Comparison of ENCODE assay signal across 10 cellular contexts in the genomic region with DNA sequence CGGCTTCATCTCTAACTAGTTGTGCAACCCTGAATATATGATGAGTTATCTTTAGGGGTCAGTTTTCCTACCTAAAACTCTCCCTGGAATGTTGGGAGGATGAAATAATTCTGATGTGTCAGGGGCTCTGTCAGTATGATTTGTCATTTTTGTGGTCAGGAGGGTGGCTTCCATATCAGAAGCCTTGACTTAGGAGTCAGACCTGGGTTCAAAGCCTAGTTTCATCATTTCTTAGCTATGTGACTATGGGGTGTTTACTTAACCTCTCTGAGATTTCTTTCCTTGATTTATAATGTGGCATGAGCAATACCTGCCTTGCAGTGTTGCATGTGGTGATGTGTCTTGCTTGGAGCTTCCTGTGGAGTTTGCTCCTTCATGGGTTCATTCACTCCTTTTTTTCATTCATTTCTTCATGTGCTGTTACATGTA.
DNase-seq lines count a peak whose midpoint lies in the region; ATAC-seq, FAIRE-seq and TF ChIP-seq lines count a peak whose summit lies in the region.
"Had no signal": no experiment of that assay in that cellular context is flagged by ENCODE, and none has a peak within 500 bp of the region (broad histone marks: within the 10 kb centered on the region; RNA-seq: fewer than 3 reads in every experiment).

No MANE protein-coding gene starts in this region.

- no peak overlapping the region for H3K4me3 ChIP-seq in fibroblast of the aortic adventitia (ENCODE audit: low read depth, low read length)

- H3K9me3 Mint-ChIP-seq in T-helper 1 cell treated with Interleukin-12 subunit alpha and Interleukin-12 subunit beta and Interleukin-4 antibody, amounts not matched to agents 30 μg/mL and 1 μg/mL, for 36 hours, result no peaks in the 10 kb centered on the region
- no peaks in the 10 kb centered on the region for H3K9me3 Mint-ChIP-seq in stimulated activated naive CD8-positive, alpha-beta T cell treated with anti-CD3 and anti-CD28 coated beads, Interleukin-15, amount 100 ng/mL, for 72 hours

- TF ChIP-seq POLR2A in GM12892 (IDR thresholded peaks at IDR 0.05; ENCODE audit: low read depth, low read length), result no peak

- no peaks in the 10 kb centered on the region for H3K27me3 Mint-ChIP-seq in T-helper 1 cell treated with Interleukin-12 subunit alpha and Interleukin-12 subunit beta and Interleukin-4 antibody, amounts not matched to agents 30 μg/mL and 1 μg/mL, for 36 hours (ENCODE audit: low read depth)
- H3K27me3 Mint-ChIP-seq in stimulated activated naive CD8-positive, alpha-beta T cell treated with anti-CD3 and anti-CD28 coated beads, Interleukin-15, amount 100 ng/mL, for 72 hours, result no peaks in the 10 kb centered on the region

- peaks cover 31% of the 10 kb centered on the region for H3K36me3 Mint-ChIP-seq in T-helper 1 cell treated with Interleukin-12 subunit alpha and Interleukin-12 subunit beta and Interleukin-4 antibody, amounts not matched to agents 30 μg/mL and 1 μg/mL, for 36 hours (ENCODE audit: low read depth)

- H3K27ac Mint-ChIP-seq in T-helper 1 cell treated with Interleukin-12 subunit alpha and Interleukin-12 subunit beta and Interleukin-4 antibody, amounts not matched to agents 30 μg/mL and 1 μg/mL, for 36 hours, result peak overlapping the region; percentile 85
- no peak overlapping the region for H3K27ac Mint-ChIP-seq in stimulated activated naive CD8-positive, alpha-beta T cell treated with anti-CD3 and anti-CD28 coated beads, Interleukin-15, amount 100 ng/mL, for 72 hours

- H3K4me1 Mint-ChIP-seq in T-helper 1 cell treated with Interleukin-12 subunit alpha and Interleukin-12 subunit beta and Interleukin-4 antibody, amounts not matched to agents 30 μg/mL and 1 μg/mL, for 36 hours (ENCODE audit: low read depth), result peaks cover 59% of the 10 kb centered on the region
- peaks cover 26% of the 10 kb centered on the region for H3K4me1 Mint-ChIP-seq in stimulated activated naive CD8-positive, alpha-beta T cell treated with anti-CD3 and anti-CD28 coated beads, Interleukin-15, amount 100 ng/mL, for 72 hours

- TF ChIP-seq CTCF in fibroblast of the aortic adventitia (IDR thresholded peaks at IDR 0.05; ENCODE audit: insufficient read depth, low read length), result no peak

- peak; percentile 5 for ATAC-seq in SK-N-SH treated with all-trans-retinoic acid at 6 μM for 48 hours
- ATAC-seq in stimulated activated naive CD8-positive, alpha-beta T cell treated with anti-CD3 and anti-CD28 coated beads, Interleukin-15, amount 100 ng/mL, for 72 hours, result peak; percentile 24

- FAIRE-seq in GM12892 (lab: Jason Lieb, UNC), result no peak
- FAIRE-seq: A204.1 had no signal

- DNase-seq in T-helper 1 cell (no peak), fibroblast of the aortic adventitia (ENCODE audit: low read depth) (peak; percentile 59), GM12892 (ENCODE audit: insufficient read length) (no peak), H4 (ENCODE audit: low spot score) (no peak), NCI-H774 (lab: John Stamatoyannopoulos, UW) (no peak)
- DNase-seq in stimulated activated naive CD8-positive, alpha-beta T cell treated with anti-CD3 and anti-CD28 coated beads, Interleukin-15, amount 100 ng/mL, for 72 hours, result no peak
- DNase-seq: NCI-H146 had no signal

- peak overlapping the region; percentile 53 for H3K4me3 Mint-ChIP-seq in T-helper 1 cell treated with Interleukin-12 subunit alpha and Interleukin-12 subunit beta and Interleukin-4 antibody, amounts not matched to agents 30 μg/mL and 1 μg/mL, for 36 hours
- no peak overlapping the region for H3K4me3 Mint-ChIP-seq in stimulated activated naive CD8-positive, alpha-beta T cell treated with anti-CD3 and anti-CD28 coated beads, Interleukin-15, amount 100 ng/mL, for 72 hours

TF ChIP-seq in SK-N-SH treated with all-trans-retinoic acid at 6 μM for 48 hours, 23 proteins besides CTCF, POLR2A, EP300 and RAD21:
- TF ChIP-seq ISL1 (CRISPR knock-in tag; IDR thresholded peaks at IDR 0.05) (no peak), RARB (CRISPR knock-in tag; IDR thresholded peaks at IDR 0.05) (no peak), TCF4 (CRISPR knock-in tag; IDR thresholded peaks at IDR 0.05; ENCODE audit: borderline replicate concordance) (no peak), TOX (CRISPR knock-in tag; IDR thresholded peaks at IDR 0.05; ENCODE audit: borderline replicate concordance) (no peak), ZC3H10 (CRISPR knock-in tag; IDR thresholded peaks at IDR 0.05) (no peak)
- TF ChIP-seq, protein P1, sequence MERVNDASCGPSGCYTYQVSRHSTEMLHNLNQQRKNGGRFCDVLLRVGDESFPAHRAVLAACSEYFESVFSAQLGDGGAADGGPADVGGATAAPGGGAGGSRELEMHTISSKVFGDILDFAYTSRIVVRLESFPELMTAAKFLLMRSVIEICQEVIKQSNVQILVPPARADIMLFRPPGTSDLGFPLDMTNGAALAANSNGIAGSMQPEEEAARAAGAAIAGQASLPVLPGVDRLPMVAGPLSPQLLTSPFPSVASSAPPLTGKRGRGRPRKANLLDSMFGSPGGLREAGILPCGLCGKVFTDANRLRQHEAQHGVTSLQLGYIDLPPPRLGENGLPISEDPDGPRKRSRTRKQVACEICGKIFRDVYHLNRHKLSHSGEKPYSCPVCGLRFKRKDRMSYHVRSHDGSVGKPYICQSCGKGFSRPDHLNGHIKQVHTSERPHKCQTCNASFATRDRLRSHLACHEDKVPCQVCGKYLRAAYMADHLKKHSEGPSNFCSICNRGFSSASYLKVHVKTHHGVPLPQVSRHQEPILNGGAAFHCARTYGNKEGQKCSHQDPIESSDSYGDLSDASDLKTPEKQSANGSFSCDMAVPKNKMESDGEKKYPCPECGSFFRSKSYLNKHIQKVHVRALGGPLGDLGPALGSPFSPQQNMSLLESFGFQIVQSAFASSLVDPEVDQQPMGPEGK (CRISPR knock-in tag; IDR thresholded peaks at IDR 0.05; ENCODE audit: borderline replicate concordance), result no peak
- TF ChIP-seq, protein P2, sequence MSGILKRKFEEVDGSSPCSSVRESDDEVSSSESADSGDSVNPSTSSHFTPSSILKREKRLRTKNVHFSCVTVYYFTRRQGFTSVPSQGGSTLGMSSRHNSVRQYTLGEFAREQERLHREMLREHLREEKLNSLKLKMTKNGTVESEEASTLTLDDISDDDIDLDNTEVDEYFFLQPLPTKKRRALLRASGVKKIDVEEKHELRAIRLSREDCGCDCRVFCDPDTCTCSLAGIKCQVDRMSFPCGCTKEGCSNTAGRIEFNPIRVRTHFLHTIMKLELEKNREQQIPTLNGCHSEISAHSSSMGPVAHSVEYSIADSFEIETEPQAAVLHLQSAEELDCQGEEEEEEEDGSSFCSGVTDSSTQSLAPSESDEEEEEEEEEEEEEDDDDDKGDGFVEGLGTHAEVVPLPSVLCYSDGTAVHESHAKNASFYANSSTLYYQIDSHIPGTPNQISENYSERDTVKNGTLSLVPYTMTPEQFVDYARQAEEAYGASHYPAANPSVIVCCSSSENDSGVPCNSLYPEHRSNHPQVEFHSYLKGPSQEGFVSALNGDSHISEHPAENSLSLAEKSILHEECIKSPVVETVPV (CRISPR knock-in tag; IDR thresholded peaks at IDR 0.05), result no peak
TF ChIP-seq in SK-N-SH treated with all-trans-retinoic acid at 6 μM for 48 hours: peak in this region for 0.
